Comparison of ENCODE assay signal across 8 cellular contexts in the genomic region with DNA sequence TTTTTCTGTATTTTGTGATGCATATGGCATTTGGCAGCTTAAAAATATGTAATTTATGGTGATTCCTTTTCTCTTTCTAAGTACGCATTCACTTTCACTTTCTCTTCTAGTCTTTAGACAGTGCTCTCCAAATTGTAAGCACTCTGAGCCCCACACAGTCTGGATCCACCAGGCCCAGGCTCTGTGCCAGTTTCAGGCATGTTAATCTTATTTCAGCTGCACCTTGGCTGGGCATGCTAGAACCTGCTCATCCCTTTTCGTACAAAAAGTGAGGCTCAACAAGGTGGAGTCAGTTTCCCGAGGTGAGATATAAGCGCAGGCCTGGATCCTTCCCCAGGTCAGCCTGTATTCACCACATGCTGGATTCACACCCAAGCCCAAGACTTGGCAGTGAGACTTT.
DNase-seq lines count a peak whose midpoint lies in the region; ATAC-seq, FAIRE-seq and TF ChIP-seq lines count a peak whose summit lies in the region.

No MANE protein-coding gene starts in this region.

- peak overlapping the region; percentile 44 for H3K4me3 Mint-ChIP-seq in activated CD4-positive, alpha-beta memory T cell treated with anti-CD3 and anti-CD28 coated beads, Interleukin-2, amount 10 ng/mL, durations not matched to agents 7 days and 5 days

- CTCF ChIA-PET in activated CD4-positive, alpha-beta memory T cell treated with anti-CD3 and anti-CD28 coated beads, Interleukin-2, amount 10 ng/mL, durations not matched to agents 7 days and 5 days (lab: Charles Lee): interaction anchor here (2.2 kb wide), 1 partner anchor 18 kb away, joined by 15 read pairs; no protein-coding TSS in a partner anchor

- peaks cover 8% of the 10 kb centered on the region for H3K27me3 Mint-ChIP-seq in activated CD4-positive, alpha-beta memory T cell treated with anti-CD3 and anti-CD28 coated beads, Interleukin-2, amount 10 ng/mL, durations not matched to agents 7 days and 5 days

- H3K27ac Mint-ChIP-seq in activated CD4-positive, alpha-beta memory T cell treated with anti-CD3 and anti-CD28 coated beads, Interleukin-2, amount 10 ng/mL, durations not matched to agents 7 days and 5 days: no peak overlapping the region

- POLR2A ChIA-PET in activated CD4-positive, alpha-beta memory T cell treated with anti-CD3 and anti-CD28 coated beads, Interleukin-2, amount 10 ng/mL, durations not matched to agents 7 days and 5 days (lab: Charles Lee): interaction anchor here (1.6 kb wide), 1 partner anchor 12 kb away, joined by 3 read pairs; no protein-coding TSS in a partner anchor

- no peak for TF ChIP-seq CTCF in D721Med (IDR thresholded peaks at IDR 0.05; ENCODE audit: insufficient read depth, missing control alignments)

- H3K9me3 Mint-ChIP-seq in activated CD4-positive, alpha-beta memory T cell treated with anti-CD3 and anti-CD28 coated beads, Interleukin-2, amount 10 ng/mL, durations not matched to agents 7 days and 5 days: no peaks in the 10 kb centered on the region

- H3K4me1 Mint-ChIP-seq in activated CD4-positive, alpha-beta memory T cell treated with anti-CD3 and anti-CD28 coated beads, Interleukin-2, amount 10 ng/mL, durations not matched to agents 7 days and 5 days: peaks cover 9% of the 10 kb centered on the region

- H3K36me3 Mint-ChIP-seq in activated CD4-positive, alpha-beta memory T cell treated with anti-CD3 and anti-CD28 coated beads, Interleukin-2, amount 10 ng/mL, durations not matched to agents 7 days and 5 days (ENCODE audit: low read depth): no peaks in the 10 kb centered on the region

- FAIRE-seq in D721Med (lab: Jason Lieb, UNC): no peak

- intact Hi-C loops in left colon (cut with DNase I, micrococcal nuclease): no loop called here

- ATAC-seq in activated CD4-positive, CD25-positive, alpha-beta regulatory T cell treated with anti-CD3 and anti-CD28 coated beads, Interleukin-2, amount 50 U/mL, for 24 hours: peak; percentile 36 to 41
- ATAC-seq in HG03571 (IDR thresholded peaks at IDR 0.05; ENCODE audit: unreplicated experiment) (peak; percentile 73), left colon (peak; percentile 64)

- DNase-seq in activated CD4-positive, CD25-positive, alpha-beta regulatory T cell (lab: John Stamatoyannopoulos, UW): no peak
- no peak for DNase-seq in activated CD4-positive, alpha-beta memory T cell treated with anti-CD3 and anti-CD28 coated beads, Interleukin-2, amount 10 ng/mL, durations not matched to agents 7 days and 5 days
- DNase-seq in left colon: peak; percentile 22 to 31
- DNase-seq in D721Med (ENCODE audit: insufficient read length, low spot score): no peak
- DNase-seq in dedifferentiated amniotic fluid mesenchymal stem cell (ENCODE audit: extremely low spot score): no peak
- no peak for DNase-seq in iPS-NIHi7 (ENCODE audit: extremely low spot score)

Comparison
In these comparisons a context has a peak if more than half of its experiments do, and no peak if none do; other contexts are left out.
1. DNase-seq: peak in left colon (2 of 2); none in activated CD4-positive, CD25-positive, alpha-beta regulatory T cell (0 of 4), activated CD4-positive, alpha-beta memory T cell treated with anti-CD3 and anti-CD28 coated beads, Interleukin-2, amount 10 ng/mL, durations not matched to agents 7 days and 5 days (single experiment), D721Med (single experiment), dedifferentiated amniotic fluid mesenchymal stem cell (single experiment) and iPS-NIHi7 (single experiment).
2. Peak in every context shown above with its lines, with median percentiles within 50 percentile points of each other: ATAC-seq.